23 cellular contexts compared by ENCODE assay signal in the genomic region with DNA sequence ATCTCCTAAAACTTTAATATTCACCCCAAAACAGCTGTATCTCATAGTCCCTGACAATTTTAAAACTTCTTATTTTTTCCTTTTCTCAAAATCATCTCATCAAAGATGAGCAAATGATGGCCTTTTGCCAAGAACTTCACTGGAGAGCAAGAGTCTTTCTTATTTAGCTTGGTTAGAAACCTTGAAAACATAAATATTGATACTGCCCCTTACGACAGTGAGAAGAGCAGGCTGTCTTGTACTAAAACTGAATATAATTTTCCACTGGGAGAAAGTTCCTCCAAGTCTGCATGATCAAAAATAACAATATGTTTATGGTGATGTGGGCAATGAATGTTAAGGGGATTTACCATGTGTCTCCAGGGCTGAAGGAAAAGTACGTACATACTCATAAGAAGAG.
DNase-seq lines count a peak whose midpoint lies in the region; ATAC-seq and TF ChIP-seq lines count a peak whose summit lies in the region.
"Had no signal": no experiment of that assay in that cellular context is flagged by ENCODE, and none has a peak within 500 bp of the region (broad histone marks: within the 10 kb centered on the region; RNA-seq: fewer than 3 reads in every experiment).

No MANE protein-coding gene starts in this region.

- intact Hi-C loops in sigmoid colon (cut with DNase I) (no loop called here), gastrocnemius medialis (cut with DNase I; ENCODE audit: low total_unique reads) (no loop called here)

- no peak overlapping the region for H3K4me3 ChIP-seq in GM23338
- no peak overlapping the region for H3K4me3 ChIP-seq in sigmoid colon
- H3K4me3 ChIP-seq in gastrocnemius medialis = no peak overlapping the region
- H3K4me3 ChIP-seq: SJSA1 had no signal

- TF ChIP-seq CTCF in GM23338 (conservative IDR thresholded peaks at IDR 0.05; ENCODE audit: low read depth in 2 of 2) (no peak), sigmoid colon (IDR thresholded peaks at IDR 0.05) (no peak), gastrocnemius medialis (IDR thresholded peaks at IDR 0.05 in 4 of 5, conservative IDR thresholded peaks at IDR 0.05 in 1 of 5) (no peak)

- ATAC-seq in GM23338 (no peak), GM18505 (IDR thresholded peaks at IDR 0.05; ENCODE audit: unreplicated experiment) (no peak), gastrocnemius medialis (no peak)
- ATAC-seq: HCT116, PC-3, Right ventricle myocardium inferior had no signal

- H3K27me3 Mint-ChIP-seq in GM23338 (ENCODE audit: insufficient read depth, low read depth, poor library complexity) = no peaks in the 10 kb centered on the region
- H3K27me3 Mint-ChIP-seq in activated T-cell treated with anti-CD3 and anti-CD28 coated beads, Interleukin-2, amount 50 U/mL, for 24 hours = peaks cover 7% of the 10 kb centered on the region

- H3F3A ChIP-seq in GM23338 (replicated peaks; ENCODE audit: low read depth) = no peaks in the 10 kb centered on the region

- no peak for TF ChIP-seq POLR2A in sigmoid colon (IDR thresholded peaks at IDR 0.05)
- no peak for TF ChIP-seq POLR2A in GM18505 (IDR thresholded peaks at IDR 0.05; ENCODE audit: borderline replicate concordance, extremely low read depth, insufficient read depth, insufficient read length)
- TF ChIP-seq POLR2A in gastrocnemius medialis (IDR thresholded peaks at IDR 0.05) = no peak

- no peak for TF ChIP-seq EP300 in sigmoid colon (IDR thresholded peaks at IDR 0.05)

- no peaks in the 10 kb centered on the region for H3K9me3 Mint-ChIP-seq in GM23338
- H3K9me3 Mint-ChIP-seq in activated T-cell treated with anti-CD3 and anti-CD28 coated beads, Interleukin-2, amount 50 U/mL, for 24 hours = no peaks in the 10 kb centered on the region

- H2AFZ ChIP-seq in GM23338 = peak overlapping the region; percentile 34; the same call in 1 of the 2 replicates

- peaks cover 14% of the 10 kb centered on the region for H3K4me1 Mint-ChIP-seq in GM23338
- H3K4me1 Mint-ChIP-seq in activated T-cell treated with anti-CD3 and anti-CD28 coated beads, Interleukin-2, amount 50 U/mL, for 24 hours (ENCODE audit: low read depth) = peaks cover 11% of the 10 kb centered on the region

- no peak overlapping the region for H3K4me3 Mint-ChIP-seq in GM23338
- no peak overlapping the region for H3K4me3 Mint-ChIP-seq in activated T-cell treated with anti-CD3 and anti-CD28 coated beads, Interleukin-2, amount 50 U/mL, for 24 hours

- DNase-seq in GM23338 (ENCODE audit: low spot score) (no peak), brain pericyte (ENCODE audit: low read depth, low spot score) (peak; percentile 85), medulla oblongata (ENCODE audit: extremely low spot score) (peak; percentile 11), sigmoid colon (no peak), gastrocnemius medialis (no peak)
- no peak for DNase-seq in activated T-cell treated with anti-CD3 and anti-CD28 coated beads, Interleukin-2, amount 50 U/mL, for 24 hours
- DNase-seq: Calu3; DMS79 treated with DMSO at 0.1 percent for 48 hours; GF-D8; KG1; MM.1S; NCI-H1417; NCI-H1694; NCI-H2029 treated with DMSO at 0.1 percent for 48 hours; NCI-H2171 treated with DMSO at 0.1 percent for 48 hours; NCI-H524; NCI-H748 treated with DMSO at 0.1 percent for 48 hours; NK-92 treated with Interleukin-12 subunit alpha and Interleukin-12 subunit beta, amount 100 ng/mL, for 24 hours; PC-3 had no signal

- in situ Hi-C loops in gastrocnemius medialis (cut with MboI; ENCODE audit: low sequenced_read_pairs in 4 of 4) = loop anchor here (5.0 to 25.0 kb wide), 8 partner anchors 111 to 798 kb away; partner anchors contain the start of gene COL28A1 (in 2 of the 4)

- H3K9me3 ChIP-seq in sigmoid colon (no peaks in the 10 kb centered on the region), gastrocnemius medialis (no peaks in the 10 kb centered on the region)
- H3K9me3 ChIP-seq: SJSA1 had no signal

- H3K27me3 ChIP-seq in GM23338 (ENCODE audit: insufficient read depth) = no peaks in the 10 kb centered on the region
- H3K27me3 ChIP-seq in sigmoid colon = no peaks in the 10 kb centered on the region
- H3K27me3 ChIP-seq in gastrocnemius medialis = no peaks in the 10 kb centered on the region
- H3K27me3 ChIP-seq: SJSA1 had no signal

- H3K27ac Mint-ChIP-seq in GM23338 = no peak overlapping the region
- H3K27ac Mint-ChIP-seq in activated T-cell treated with anti-CD3 and anti-CD28 coated beads, Interleukin-2, amount 50 U/mL, for 24 hours = no peak overlapping the region

- no peaks in the 10 kb centered on the region for H3K79me2 ChIP-seq in GM23338 (replicated peaks; ENCODE audit: insufficient read depth)

- H3K36me3 Mint-ChIP-seq in GM23338 (ENCODE audit: low read depth) = no peaks in the 10 kb centered on the region
- H3K36me3 Mint-ChIP-seq in activated T-cell treated with anti-CD3 and anti-CD28 coated beads, Interleukin-2, amount 50 U/mL, for 24 hours (ENCODE audit: low read depth) = no peaks in the 10 kb centered on the region

- 83 to 84% methylated on average over 2 of the region's 2 CpGs for WGBS in sigmoid colon, 2 donors

- no peaks in the 10 kb centered on the region for H4K20me1 ChIP-seq in GM23338 (replicated peaks; ENCODE audit: insufficient read depth)

- no peak overlapping the region for H3K4me2 ChIP-seq in GM23338

- peaks cover 2% of the 10 kb centered on the region; the same call in 1 of the 2 replicates for H3K9me2 ChIP-seq in GM23338 (ENCODE audit: insufficient read depth)

- H3K4me1 ChIP-seq in GM23338 (ENCODE audit: insufficient read depth) = no peaks in the 10 kb centered on the region
- H3K4me1 ChIP-seq in sigmoid colon = no peaks in the 10 kb centered on the region
- no peaks in the 10 kb centered on the region for H3K4me1 ChIP-seq in gastrocnemius medialis

- no peak overlapping the region for H3K27ac ChIP-seq in GM23338 (ENCODE audit: low read depth)
- H3K27ac ChIP-seq in sigmoid colon = peak overlapping the region in 3 of 4 donors; percentile 3 to 9 (median 6)
- H3K27ac ChIP-seq in gastrocnemius medialis = no peak overlapping the region
- H3K27ac ChIP-seq: SJSA1 had no signal

- H3K36me3 ChIP-seq in GM23338 (ENCODE audit: insufficient read depth) (no peaks in the 10 kb centered on the region), sigmoid colon (no peaks in the 10 kb centered on the region), gastrocnemius medialis (no peaks in the 10 kb centered on the region)
- H3K36me3 ChIP-seq: SJSA1 had no signal

TF ChIP-seq in GM23338, 12 proteins besides CTCF, POLR2A, EP300 and RAD21 (continues in another document):
- no peak for TF ChIP-seq REST (IDR thresholded peaks at IDR 0.05; ENCODE audit: unreplicated experiment)

Comparison
In these comparisons a context has a peak if more than half of its experiments do, and no peak if none do; other contexts are left out.
1. DNase-seq: peak in brain pericyte (single experiment) and medulla oblongata (single experiment); none in GM23338 (single experiment), sigmoid colon (single experiment), activated T-cell treated with anti-CD3 and anti-CD28 coated beads, Interleukin-2, amount 50 U/mL, for 24 hours (single experiment) and gastrocnemius medialis (0 of 2).
2. H3K27ac ChIP-seq: peak in sigmoid colon (3 of 4); none in GM23338 (single experiment) and gastrocnemius medialis (0 of 4).